8 cellular contexts compared by ENCODE assay signal in genomic region chr14:93976477-93977057, GRCh38. TPM values are rescaled to one million over a fixed set of nuclear protein-coding genes. Genes with fewer than 3 reads are reported as not detected.
A peak's percentile ranks its signal among the peaks of the same experiment; 100 is the strongest.
DNase-seq lines count a peak whose midpoint lies in the region; ATAC-seq and TF ChIP-seq lines count a peak whose summit lies in the region.

TSS of gene ASB2 (minus strand) at chr14:93976570. CDS start at chr14:93964539, 12,031 bp downstream.

- peaks cover 12% of the 10 kb centered on the region for H3K4me1 Mint-ChIP-seq in GM23338

- H2AFZ ChIP-seq in GM23338 = peak within 1 kb of the TSS; percentile 29; the same call in 1 of the 2 replicates

- TF ChIP-seq CTCF in GM23338 (conservative IDR thresholded peaks at IDR 0.05; ENCODE audit: low read depth in 2 of 2) = no peak

- no peaks in the 10 kb centered on the region for H3K9me2 ChIP-seq in GM23338 (ENCODE audit: insufficient read depth)

- no peak within 1 kb of the TSS for H3K4me3 Mint-ChIP-seq in GM23338

- no peaks in the 10 kb centered on the region for H3K36me3 ChIP-seq in GM23338 (ENCODE audit: insufficient read depth)

- no peaks in the 10 kb centered on the region for H3K9me3 Mint-ChIP-seq in GM23338

- H3K27ac Mint-ChIP-seq in GM23338 = no peak within 1 kb of the TSS

- H3K27me3 ChIP-seq in GM23338 (ENCODE audit: insufficient read depth) = no peaks in the 10 kb centered on the region

- H4K20me1 ChIP-seq in GM23338 (replicated peaks; ENCODE audit: insufficient read depth) = no peaks in the 10 kb centered on the region

- in situ Hi-C loops in SK-MEL-5 (cut with HindIII; ENCODE audit: low pct_unique_long_range_greater_than_20kb, low sequenced_read_pairs) = no loop called here

- H3K4me3 ChIP-seq in GM23338 = no peak within 1 kb of the TSS

- H3K4me2 ChIP-seq in GM23338 = no peak within 1 kb of the TSS

- H3K79me2 ChIP-seq in GM23338 (replicated peaks; ENCODE audit: insufficient read depth) = no peaks in the 10 kb centered on the region

- no peaks in the 10 kb centered on the region for H3K36me3 Mint-ChIP-seq in GM23338 (ENCODE audit: low read depth)

- no peaks in the 10 kb centered on the region for H3F3A ChIP-seq in GM23338 (replicated peaks; ENCODE audit: low read depth)

- DNase-seq in GM23338 (ENCODE audit: low spot score) = no peak
- peak; percentile 52 for DNase-seq in SK-MEL-5 (ENCODE audit: low read depth, low spot score)
- DNase-seq in hepatic stellate cell (ENCODE audit: low spot score) = peak; percentile 86
- DNase-seq in NCI-H1417 treated with DMSO at 0.1 percent for 48 hours (lab: John Stamatoyannopoulos, UW) = no peak
- no peak for DNase-seq in NCI-H2107 treated with DMSO at 0.1 percent for 48 hours (lab: John Stamatoyannopoulos, UW; ENCODE audit: unreplicated experiment)
- DNase-seq in NCI-H2227 (lab: John Stamatoyannopoulos, UW; ENCODE audit: unreplicated experiment) = no peak
- DNase-seq in dermis blood vessel endothelial cell = no peak

- peaks cover 12% of the 10 kb centered on the region for H3K27me3 Mint-ChIP-seq in GM23338 (ENCODE audit: insufficient read depth, low read depth, poor library complexity)

- H3K27ac ChIP-seq in GM23338 (ENCODE audit: low read depth) = no peak within 1 kb of the TSS

- no peaks in the 10 kb centered on the region; the same call in 1 of the 2 replicates for H3K4me1 ChIP-seq in GM23338 (ENCODE audit: insufficient read depth)

- peak; percentile 15 for ATAC-seq in GM18498 (IDR thresholded peaks at IDR 0.05; ENCODE audit: unreplicated experiment)
- peak; percentile 19; the same call in 1 of the 3 replicates for ATAC-seq in GM23338

TF ChIP-seq in GM23338, 12 proteins besides CTCF, POLR2A, EP300 and RAD21:
- TF ChIP-seq, protein P1, sequence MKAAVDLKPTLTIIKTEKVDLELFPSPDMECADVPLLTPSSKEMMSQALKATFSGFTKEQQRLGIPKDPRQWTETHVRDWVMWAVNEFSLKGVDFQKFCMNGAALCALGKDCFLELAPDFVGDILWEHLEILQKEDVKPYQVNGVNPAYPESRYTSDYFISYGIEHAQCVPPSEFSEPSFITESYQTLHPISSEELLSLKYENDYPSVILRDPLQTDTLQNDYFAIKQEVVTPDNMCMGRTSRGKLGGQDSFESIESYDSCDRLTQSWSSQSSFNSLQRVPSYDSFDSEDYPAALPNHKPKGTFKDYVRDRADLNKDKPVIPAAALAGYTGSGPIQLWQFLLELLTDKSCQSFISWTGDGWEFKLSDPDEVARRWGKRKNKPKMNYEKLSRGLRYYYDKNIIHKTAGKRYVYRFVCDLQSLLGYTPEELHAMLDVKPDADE (IDR thresholded peaks at IDR 0.05) = no peak
- TF ChIP-seq STAT1 (IDR thresholded peaks at IDR 0.05; ENCODE audit: unreplicated experiment) (no peak), EZH2phosphoT487 (IDR thresholded peaks at IDR 0.05; ENCODE audit: unreplicated experiment) (no peak), CREB1 (CRISPR knock-in tag; IDR thresholded peaks at IDR 0.05; ENCODE audit: low read depth) (no peak), EZH2 (IDR thresholded peaks at IDR 0.05; ENCODE audit: low read depth, unreplicated experiment) (no peak), ZNF331 (CRISPR knock-in tag; IDR thresholded peaks at IDR 0.05; ENCODE audit: low read depth) (no peak), ZNF462 (CRISPR knock-in tag; IDR thresholded peaks at IDR 0.05) (no peak), NANOG (IDR thresholded peaks at IDR 0.05; ENCODE audit: borderline replicate concordance) (no peak), POLR2AphosphoS5 (IDR thresholded peaks at IDR 0.05; ENCODE audit: low read depth) (no peak), JUNB (IDR thresholded peaks at IDR 0.05; ENCODE audit: unreplicated experiment) (no peak), ZNF114 (CRISPR knock-in tag; IDR thresholded peaks at IDR 0.05) (no peak)
- TF ChIP-seq, protein P2, sequence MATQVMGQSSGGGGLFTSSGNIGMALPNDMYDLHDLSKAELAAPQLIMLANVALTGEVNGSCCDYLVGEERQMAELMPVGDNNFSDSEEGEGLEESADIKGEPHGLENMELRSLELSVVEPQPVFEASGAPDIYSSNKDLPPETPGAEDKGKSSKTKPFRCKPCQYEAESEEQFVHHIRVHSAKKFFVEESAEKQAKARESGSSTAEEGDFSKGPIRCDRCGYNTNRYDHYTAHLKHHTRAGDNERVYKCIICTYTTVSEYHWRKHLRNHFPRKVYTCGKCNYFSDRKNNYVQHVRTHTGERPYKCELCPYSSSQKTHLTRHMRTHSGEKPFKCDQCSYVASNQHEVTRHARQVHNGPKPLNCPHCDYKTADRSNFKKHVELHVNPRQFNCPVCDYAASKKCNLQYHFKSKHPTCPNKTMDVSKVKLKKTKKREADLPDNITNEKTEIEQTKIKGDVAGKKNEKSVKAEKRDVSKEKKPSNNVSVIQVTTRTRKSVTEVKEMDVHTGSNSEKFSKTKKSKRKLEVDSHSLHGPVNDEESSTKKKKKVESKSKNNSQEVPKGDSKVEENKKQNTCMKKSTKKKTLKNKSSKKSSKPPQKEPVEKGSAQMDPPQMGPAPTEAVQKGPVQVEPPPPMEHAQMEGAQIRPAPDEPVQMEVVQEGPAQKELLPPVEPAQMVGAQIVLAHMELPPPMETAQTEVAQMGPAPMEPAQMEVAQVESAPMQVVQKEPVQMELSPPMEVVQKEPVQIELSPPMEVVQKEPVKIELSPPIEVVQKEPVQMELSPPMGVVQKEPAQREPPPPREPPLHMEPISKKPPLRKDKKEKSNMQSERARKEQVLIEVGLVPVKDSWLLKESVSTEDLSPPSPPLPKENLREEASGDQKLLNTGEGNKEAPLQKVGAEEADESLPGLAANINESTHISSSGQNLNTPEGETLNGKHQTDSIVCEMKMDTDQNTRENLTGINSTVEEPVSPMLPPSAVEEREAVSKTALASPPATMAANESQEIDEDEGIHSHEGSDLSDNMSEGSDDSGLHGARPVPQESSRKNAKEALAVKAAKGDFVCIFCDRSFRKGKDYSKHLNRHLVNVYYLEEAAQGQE (IDR thresholded peaks at IDR 0.05; ENCODE audit: unreplicated experiment) = no peak
TF ChIP-seq in GM23338: peak in this region for 0.

RNA-seq across cellular contexts. Expression of gene ASB2, which starts in this region (rescaled TPM):
- 1.2 and 2.3 TPM in 2 replicates for total RNA-seq in GM23338 (2014; rRNA removed; shearing (Covaris generic))
- 1.5 and 1.7 TPM in 2 replicates for polyA plus RNA-seq in GM23338 (2016; fragmentation: Nextera tagmentation; extraction: Ambion mirVana)
- 3.8 and 3.9 TPM in 2 replicates for total RNA-seq in SK-MEL-5 (2014; rRNA removed; shearing (Covaris generic))
- 1.5 and 2.2 TPM in 2 replicates for polyA plus RNA-seq in SK-MEL-5 (2015; cell fraction: cytosol; rRNA removed)
- polyA plus RNA-seq in SK-MEL-5 (2015; cell fraction: nucleus; rRNA removed) = 1.1 TPM in 2 replicates
- 0.05 TPM in 1 of 2 replicates, not detected in the other for total RNA-seq in dermis blood vessel endothelial cell

Comparison
In these comparisons a context has a peak if more than half of its experiments do, and no peak if none do; other contexts are left out.
1. DNase-seq: peak in SK-MEL-5 (single experiment) and hepatic stellate cell (single experiment); none in GM23338 (single experiment), NCI-H1417 treated with DMSO at 0.1 percent for 48 hours (single experiment), NCI-H2107 treated with DMSO at 0.1 percent for 48 hours (single experiment), NCI-H2227 (single experiment) and dermis blood vessel endothelial cell (single experiment).